ENCODE assay signal across 10 cellular contexts in genomic region chr19:7326105-7326877, GRCh38. TPM values are rescaled to one million over a fixed set of nuclear protein-coding genes. Genes with fewer than 3 reads are reported as not detected.
DNase-seq lines count a peak whose midpoint lies in the region; ATAC-seq and TF ChIP-seq lines count a peak whose summit lies in the region.
"Had no signal": no experiment of that assay in that cellular context is flagged by ENCODE, and none has a peak within 500 bp of the region (broad histone marks: within the 10 kb centered on the region; RNA-seq: fewer than 3 reads in every experiment).

No MANE protein-coding gene starts in this region.

- H3K27me3 ChIP-seq in CD4-positive, CD25-positive, alpha-beta regulatory T cell (ENCODE audit: control insufficient read depth, insufficient read depth, low read length): peaks cover 6% of the 10 kb centered on the region

- CTCF ChIA-PET in HEK293 (lab: Yijun Ruan, JAX): interaction anchor here (0.6 to 1.4 kb wide), 17 partner anchors 13 to 916 kb away, joined by 3 to 8 read pairs (median 3); no protein-coding TSS in a partner anchor

- ATAC-seq in CD4-positive, CD25-positive, alpha-beta regulatory T cell (ENCODE audit: low read depth in 2 of 2): no peak
- ATAC-seq in HG03469 (IDR thresholded peaks at IDR 0.05; ENCODE audit: unreplicated experiment) (no peak), GM21423 (IDR thresholded peaks at IDR 0.05; ENCODE audit: unreplicated experiment) (no peak), GM18505 (IDR thresholded peaks at IDR 0.05; ENCODE audit: unreplicated experiment) (no peak)
- ATAC-seq: activated naive CD4-positive, alpha-beta T cell treated with anti-CD3 and anti-CD28 coated beads, Interleukin-2, amount 50 U/mL, for 72 hours had no signal

- POLR2A ChIA-PET in HEK293 (lab: Yijun Ruan, JAX): interaction anchor here (0.6 kb wide), 1 partner anchor 66 kb away, joined by 3 read pairs; no protein-coding TSS in a partner anchor

- TF ChIP-seq CTCF in HEK293 (tag by site-specific recombination; IDR thresholded peaks at IDR 0.05): no peak

- H3K36me3 Mint-ChIP-seq in CD4-positive, CD25-positive, alpha-beta regulatory T cell: no peaks in the 10 kb centered on the region
- H3K36me3 Mint-ChIP-seq: activated naive CD4-positive, alpha-beta T cell treated with anti-CD3 and anti-CD28 coated beads, Interleukin-2, amount 50 U/mL, for 72 hours had no signal

- no peak overlapping the region for H3K27ac Mint-ChIP-seq in CD4-positive, CD25-positive, alpha-beta regulatory T cell
- H3K27ac Mint-ChIP-seq: activated naive CD4-positive, alpha-beta T cell treated with anti-CD3 and anti-CD28 coated beads, Interleukin-2, amount 50 U/mL, for 72 hours had no signal

- peaks cover 4 to 9% of the 10 kb centered on the region in 2 experiments for H3K9me3 ChIP-seq in CD4-positive, CD25-positive, alpha-beta regulatory T cell (ENCODE audit: control insufficient read depth in 2 of 2, low read length in 2 of 2)
- no peaks in the 10 kb centered on the region for H3K9me3 ChIP-seq in HEK293 (ENCODE audit: control insufficient read depth, insufficient read depth, low read depth, low read length)

- no peaks in the 10 kb centered on the region for H3K36me3 ChIP-seq in CD4-positive, CD25-positive, alpha-beta regulatory T cell (ENCODE audit: control insufficient read depth, insufficient read depth, low read length)
- no peaks in the 10 kb centered on the region for H3K36me3 ChIP-seq in HEK293 (ENCODE audit: control insufficient read depth in 2 of 2, insufficient read depth in 1 of 2, low read length in 2 of 2)

- no peak overlapping the region for H3K4me3 ChIP-seq in CD4-positive, CD25-positive, alpha-beta regulatory T cell (ENCODE audit: low read depth, low read length)
- H3K4me3 ChIP-seq in HEK293 (ENCODE audit: low read depth, low read length): no peak overlapping the region

- peaks cover 0 to 8% (median 4%) of the 10 kb centered on the region in 7 donors for H3K9me3 Mint-ChIP-seq in CD4-positive, CD25-positive, alpha-beta regulatory T cell

- H3K4me1 Mint-ChIP-seq in CD4-positive, CD25-positive, alpha-beta regulatory T cell: peaks cover 0 to 2% (median 0%) of the 10 kb centered on the region in 4 donors

- DNase-seq in CD4-positive, CD25-positive, alpha-beta regulatory T cell: peak in 2 of 3 donors; percentile 9 to 54
- peak; percentile 56 to 70 for DNase-seq in activated CD4-positive, alpha-beta T cell treated with anti-CD3 and anti-CD28 coated beads, Interleukin-2, amount 50 U/mL, for 48 hours
- peak; percentile 56 for DNase-seq in iPS-NIHi11 (ENCODE audit: low spot score)
- DNase-seq in SIG-M5 (lab: John Stamatoyannopoulos, UW): no peak

- H3K27me3 Mint-ChIP-seq in CD4-positive, CD25-positive, alpha-beta regulatory T cell: peaks cover 10% of the 10 kb centered on the region

- no peak overlapping the region for H3K27ac ChIP-seq in CD4-positive, CD25-positive, alpha-beta regulatory T cell (ENCODE audit: insufficient read depth, low read length, poor library complexity, severe bottlenecking)
- H3K27ac ChIP-seq in HEK293 (ENCODE audit: extremely low read depth, low read depth, low read length): no peak overlapping the region
- H3K27ac ChIP-seq: parathyroid adenoma had no signal

- no peak for TF ChIP-seq POLR2A in GM18505 (IDR thresholded peaks at IDR 0.05; ENCODE audit: borderline replicate concordance, extremely low read depth, insufficient read depth, insufficient read length)

- H3K4me3 Mint-ChIP-seq in CD4-positive, CD25-positive, alpha-beta regulatory T cell: peak overlapping the region in 1 of 4 donors; percentile 83

- H3K4me1 ChIP-seq in CD4-positive, CD25-positive, alpha-beta regulatory T cell (ENCODE audit: control insufficient read depth, insufficient read depth, low read length, poor library complexity, severe bottlenecking): no peaks in the 10 kb centered on the region
- no peaks in the 10 kb centered on the region for H3K4me1 ChIP-seq in HEK293 (ENCODE audit: control insufficient read depth, insufficient read depth, low read length)
- H3K4me1 ChIP-seq: parathyroid adenoma had no signal

TF ChIP-seq in HEK293, 187 proteins besides CTCF, POLR2A, EP300 and RAD21:
- TF ChIP-seq ZNF133 (tag by site-specific recombination; IDR thresholded peaks at IDR 0.05) (no peak), ZNF830 (tag by site-specific recombination; IDR thresholded peaks at IDR 0.05; ENCODE audit: low read depth) (no peak), ZNF654 (tag by site-specific recombination; IDR thresholded peaks at IDR 0.05; ENCODE audit: low read depth) (peak; percentile 25; the same call in 1 of the 2 replicates), ZNF221 (tag by site-specific recombination; IDR thresholded peaks at IDR 0.05; ENCODE audit: borderline replicate concordance) (no peak), SP2 (tag by site-specific recombination; IDR thresholded peaks at IDR 0.05) (no peak), GLI4 (tag by site-specific recombination; IDR thresholded peaks at IDR 0.05) (no peak), ZFP3 (tag by site-specific recombination; IDR thresholded peaks at IDR 0.05; ENCODE audit: low read depth) (peak; percentile 67; the same call in 1 of the 2 replicates), PRDM2 (tag by site-specific recombination; IDR thresholded peaks at IDR 0.05; ENCODE audit: borderline replicate concordance) (no peak), ZSCAN30 (tag by site-specific recombination; IDR thresholded peaks at IDR 0.05) (no peak), ZNF555 (tag by site-specific recombination; conservative IDR thresholded peaks at IDR 0.05) (no peak)

RNA-seq across cellular contexts. Expression of gene ARHGEF18, which starts 22.4 kb away (rescaled TPM):
- 155 TPM for total RNA-seq in CD4-positive, CD25-positive, alpha-beta regulatory T cell
- polyA plus RNA-seq in CD4-positive, CD25-positive, alpha-beta regulatory T cell: 1 to 10 TPM; 2.5 to 7.1 (median 4.0) TPM

RNA-seq across cellular contexts. Expression of gene INSR, which starts 32.1 kb away (rescaled TPM):
- total RNA-seq in CD4-positive, CD25-positive, alpha-beta regulatory T cell: 0.44 TPM
- under 1 TPM in 2 of 4 donors, not detected in 2; 0.02 to 0.10 TPM for polyA plus RNA-seq in CD4-positive, CD25-positive, alpha-beta regulatory T cell
